1 cellular context compared by ENCODE assay signal in the genomic region with DNA sequence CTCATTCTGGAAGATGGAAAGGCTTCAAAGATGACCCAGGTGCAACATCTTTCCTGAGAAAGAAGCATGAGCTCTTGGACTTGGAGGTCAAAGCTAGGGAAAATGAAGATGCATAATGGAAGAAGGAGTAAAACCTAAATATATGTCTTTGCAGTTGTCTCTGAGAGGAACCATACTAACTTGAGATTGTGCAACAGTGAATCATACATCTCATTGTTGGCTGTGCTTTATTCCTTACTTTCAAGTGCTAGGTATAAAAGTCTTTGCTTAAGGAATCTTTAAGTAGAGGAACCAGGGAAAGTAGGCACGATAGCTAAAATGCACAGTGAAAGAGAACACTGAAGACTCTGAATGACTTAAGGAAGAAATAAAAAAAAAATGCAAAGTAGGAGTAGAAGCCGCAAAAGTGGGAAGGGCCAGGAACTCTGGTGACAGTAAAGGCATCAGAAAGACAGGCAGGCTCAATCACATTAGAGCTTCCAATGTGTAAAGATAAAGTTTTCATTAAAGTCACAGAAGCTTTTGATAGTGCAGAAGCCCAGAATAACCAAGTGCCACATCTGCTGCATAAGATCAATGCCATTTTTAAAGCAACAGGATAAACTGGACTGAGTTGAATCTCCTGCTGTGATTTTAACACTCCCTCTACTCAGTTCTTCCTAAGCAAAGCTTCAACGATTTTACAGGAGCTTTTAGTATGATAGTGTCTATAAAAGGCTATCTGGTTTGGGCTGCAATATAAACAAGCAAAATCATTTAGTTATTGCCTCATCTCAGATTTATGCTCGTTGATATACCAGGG.
TF ChIP-seq lines count a peak whose summit lies in the region.

No MANE protein-coding gene starts in this region.

TF ChIP-seq in HEK293, 187 proteins besides CTCF, POLR2A, EP300 and RAD21 (continued from another document):
- TF ChIP-seq ZSCAN18 (tag by site-specific recombination; IDR thresholded peaks at IDR 0.05): no peak
- no peak for TF ChIP-seq ZSCAN16 (tag by site-specific recombination; IDR thresholded peaks at IDR 0.05)
- TF ChIP-seq MYNN (tag by site-specific recombination; IDR thresholded peaks at IDR 0.05; ENCODE audit: borderline replicate concordance): peak; percentile 40; the same call in 1 of the 2 replicates
- no peak for TF ChIP-seq ZNF37A (tag by site-specific recombination; IDR thresholded peaks at IDR 0.05)
- no peak for TF ChIP-seq ZNF544 (tag by site-specific recombination; IDR thresholded peaks at IDR 0.05)
- no peak for TF ChIP-seq ZNF2 (tag by site-specific recombination; IDR thresholded peaks at IDR 0.05)
